7 cellular contexts compared by ENCODE assay signal in genomic region chr4:70859066-70859465, GRCh38.
"Had no signal": no experiment of that assay in that cellular context is flagged by ENCODE, and none has a peak within 500 bp of the region (broad histone marks: within the 10 kb centered on the region; RNA-seq: fewer than 3 reads in every experiment).

No MANE protein-coding gene starts in this region.

- H3K9me3 Mint-ChIP-seq: HFFc6, IgD-negative memory B cell had no signal

- H3K27ac ChIP-seq: GM23248 had no signal

- H3K9me3 ChIP-seq: HAP-1 had no signal

- H3K27me3 Mint-ChIP-seq: IgD-negative memory B cell had no signal

- FAIRE-seq: HepG2 had no signal

- H3K9ac ChIP-seq: GM23248 had no signal

- H2AFZ ChIP-seq: GM23248 had no signal

- DNase-seq: GM23248, GOT3, H7, HFFc6 had no signal

- H3K27ac Mint-ChIP-seq: HFFc6, IgD-negative memory B cell had no signal

- H3K4me3 Mint-ChIP-seq: HFFc6, IgD-negative memory B cell had no signal

- H3K36me3 ChIP-seq: HAP-1 had no signal

- H3K4me3 ChIP-seq: GM23248, HAP-1 had no signal
